In the genomic region with DNA sequence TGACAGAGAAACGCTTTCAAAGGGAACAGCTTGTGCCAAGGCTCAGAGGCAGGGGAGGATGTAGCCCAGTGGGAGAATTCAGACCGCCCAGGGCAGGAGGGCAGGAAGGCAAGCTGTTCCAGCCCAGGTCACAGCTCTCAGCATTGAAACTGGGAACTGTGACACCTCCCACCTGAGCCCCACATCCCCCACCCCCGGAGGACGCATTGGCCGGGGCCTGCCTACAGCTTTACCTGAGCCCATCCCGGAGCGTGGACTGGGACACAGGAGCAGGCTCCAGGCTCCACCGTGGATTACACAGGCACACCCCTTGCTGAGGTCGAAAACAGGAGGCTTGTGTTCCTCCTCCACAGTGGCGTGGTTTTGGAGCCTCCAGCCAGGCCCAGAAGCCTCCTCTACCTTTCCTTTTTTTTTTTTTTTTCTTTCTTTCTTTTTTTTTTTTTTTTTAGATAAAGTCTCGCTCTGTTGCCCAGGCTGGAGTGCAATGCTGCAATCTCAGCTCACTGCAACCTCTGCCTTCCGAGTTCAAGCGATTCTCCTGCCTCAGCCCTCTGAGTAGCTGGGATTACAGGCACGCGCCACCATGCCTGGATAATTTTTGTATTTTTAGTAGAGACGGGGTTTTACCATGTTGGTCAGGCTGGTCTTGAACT, we compare ENCODE assay signal across 13 cellular contexts. TPM values are rescaled to one million over a fixed set of nuclear protein-coding genes. Genes with fewer than 3 reads are reported as not detected.
DNase-seq lines count a peak whose midpoint lies in the region; ATAC-seq, FAIRE-seq and TF ChIP-seq lines count a peak whose summit lies in the region.
"Not testable (repeated sequence)": the region's sequence is repeated elsewhere in the genome, so short reads cannot be mapped to it uniquely, and the experiment has no call there.
"Had no signal": no experiment of that assay in that cellular context is flagged by ENCODE, and none has a peak within 500 bp of the region (broad histone marks: within the 10 kb centered on the region; RNA-seq: fewer than 3 reads in every experiment).

No MANE protein-coding gene starts in this region.

- H3K36me3 ChIP-seq in neuronal stem cell (replicated peaks in 1 of 2; ENCODE audit: control insufficient read depth in 2 of 2, insufficient read depth in 2 of 2, low read length in 2 of 2); stomach: not testable (repeated sequence)

- H2BK12ac ChIP-seq in neuronal stem cell (ENCODE audit: low read length) = not testable (repeated sequence)

- not testable (repeated sequence) for H2AK5ac ChIP-seq in neuronal stem cell (ENCODE audit: low read depth, low read length)

- not testable (repeated sequence) for TF ChIP-seq CTCF in A549 (IDR thresholded peaks at IDR 0.05); GM13977 (IDR thresholded peaks at IDR 0.05; ENCODE audit: extremely low read depth, insufficient read depth, missing control alignments); stomach (IDR thresholded peaks at IDR 0.05)

- not testable (repeated sequence) for H2BK5ac ChIP-seq in neuronal stem cell (ENCODE audit: low read length)

- H3K23ac ChIP-seq in neuronal stem cell (ENCODE audit: low read depth, low read length, poor library complexity) = not testable (repeated sequence)

- H3K14ac ChIP-seq in neuronal stem cell (ENCODE audit: low read length) = not testable (repeated sequence)

- peak; percentile 63 to 66; a peak in 4 of 6 replicates for ATAC-seq in A549
- ATAC-seq in right cardiac atrium = peak; percentile 16 to 48

- not testable (repeated sequence) for H4K91ac ChIP-seq in neuronal stem cell (ENCODE audit: low read depth, low read length, poor library complexity)

- intact Hi-C loops in right cardiac atrium (cut with DNase I); stomach (cut with DNase I; ENCODE audit: low total_unique reads): not testable (repeated sequence)

- not testable (repeated sequence) for H3K9ac ChIP-seq in neuronal stem cell (ENCODE audit: low read depth, low read length, poor library complexity)

- H3K4me2 ChIP-seq in A549; neuronal stem cell (ENCODE audit: insufficient read depth, low read length, poor library complexity, severe bottlenecking): not testable (repeated sequence)

- H3K4me1 ChIP-seq in A549; right cardiac atrium (ENCODE audit: control insufficient read depth, insufficient read depth, low read length); neuronal stem cell (ENCODE audit: control insufficient read depth in 2 of 2, insufficient read depth in 1 of 2, low read depth in 1 of 2, low read length in 2 of 2): not testable (repeated sequence)
- peaks cover 0 to 27% (median 20%) of the 10 kb centered on the region in 4 donors for H3K4me1 ChIP-seq in stomach

- CTCF ChIA-PET in A549 (lab: Yijun Ruan, JAX) = not testable (repeated sequence)

- in situ Hi-C loops in GM13977 (cut with MboI; ENCODE audit: low pct_unique_long_range_greater_than_20kb, low sequenced_read_pairs, unreplicated experiment) = loop anchor here (25.0 kb wide), 1 partner anchor 357 kb away; the partner anchor contains the start of gene CCDC86

- not testable (repeated sequence) for H4K8ac ChIP-seq in neuronal stem cell (ENCODE audit: low read depth, low read length)

- TF ChIP-seq RAD21 in A549 (conservative IDR thresholded peaks at IDR 0.05 in 1 of 2, IDR thresholded peaks at IDR 0.05 in 1 of 2) = not testable (repeated sequence)

- TF ChIP-seq POLR2A in A549 (IDR thresholded peaks at IDR 0.05; ENCODE audit: low read length); stomach (IDR thresholded peaks at IDR 0.05): not testable (repeated sequence)

- H3K4me3 ChIP-seq in A549; right cardiac atrium (ENCODE audit: low read length); neuronal stem cell (ENCODE audit: low read length in 2 of 2): not testable (repeated sequence)
- H3K4me3 ChIP-seq in stomach = peak overlapping the region in 1 of 4 donors; percentile 4

- not testable (repeated sequence) for FAIRE-seq in A549 (lab: Jason Lieb, UNC)

- peak overlapping the region; percentile 66 for H3K4ac ChIP-seq in neuronal stem cell (ENCODE audit: low read length)

- not testable (repeated sequence) for DNase-seq in A549 (ENCODE audit: low read depth in 1 of 2, low spot score in 1 of 2); right cardiac atrium; neuronal stem cell (ENCODE audit: low spot score)
- DNase-seq in GM13977 (ENCODE audit: low spot score) = peak; percentile 0
- peak; percentile 42 for DNase-seq in NCI-H82 (lab: John Stamatoyannopoulos, UW)
- DNase-seq in cerebellar cortex (ENCODE audit: low spot score) = peak; percentile 52
- DNase-seq in mesenteric fat pad (ENCODE audit: low spot score) = peak; percentile 30
- peak; percentile 72 for DNase-seq in stomach

- H3K27ac ChIP-seq in A549; right cardiac atrium (ENCODE audit: low read length); neuronal stem cell (replicated peaks; ENCODE audit: low read length): not testable (repeated sequence)
- peak overlapping the region; percentile 73 to 88 (median 76) for H3K27ac ChIP-seq in stomach

- not testable (repeated sequence) for H3K27me3 ChIP-seq in right cardiac atrium (ENCODE audit: control insufficient read depth, insufficient read depth); neuronal stem cell (ENCODE audit: control insufficient read depth in 3 of 3, insufficient read depth in 3 of 3, low read depth in 1 of 3, low read length in 3 of 3); stomach

- not testable (repeated sequence) for H3K18ac ChIP-seq in neuronal stem cell (ENCODE audit: low read length)

- H2BK15ac ChIP-seq in neuronal stem cell (ENCODE audit: low read length) = peak overlapping the region; percentile 35

- 67% methylated on average over 16 of the region's 16 CpGs for WGBS in A549 (ENCODE audit: missing lambda C conversion rate)
- WGBS in right cardiac atrium = 66% methylated on average over 16 of the region's 16 CpGs
- no CpG with 5 or more reads among the region's 16 CpGs for WGBS in neuronal stem cell (ENCODE audit: extremely low coverage in 2 of 2, insufficient read length in 2 of 2, insufficient replicate concordance in 1 of 2), 2 donors
- WGBS in stomach, 5 donors = 29 to 57% (median 37%) methylated on average over 15 to 16 of the region's 16 CpGs

- H2AFZ ChIP-seq in neuronal stem cell (ENCODE audit: low read length) = peak overlapping the region; percentile 17

- not testable (repeated sequence) for H3K9me3 ChIP-seq in A549; right cardiac atrium (ENCODE audit: control insufficient read depth, low read length); neuronal stem cell (replicated peaks in 1 of 2; ENCODE audit: control insufficient read depth in 2 of 2, insufficient read depth in 1 of 2, low read depth in 1 of 2, low read length in 2 of 2); stomach

- not testable (repeated sequence) for H3K79me1 ChIP-seq in neuronal stem cell (ENCODE audit: low read depth, low read length)

- not testable (repeated sequence) for H2BK120ac ChIP-seq in neuronal stem cell (ENCODE audit: low read depth, low read length)

- not testable (repeated sequence) for TF ChIP-seq EP300 in A549 (IDR thresholded peaks at IDR 0.05); stomach (IDR thresholded peaks at IDR 0.05)

- POLR2A ChIA-PET in A549 (lab: Yijun Ruan, JAX) = not testable (repeated sequence)

RNA-seq across cellular contexts. Expression of gene PGA3, which starts 9.1 kb away (rescaled TPM):
- polyA plus RNA-seq in A549 (2011; rRNA removed) (not detected in 2 replicates), A549 (2017; fragmentation: RNase III; extraction: RNeasy Plus Mini Kit Qiagen cat#74134 plus additional on column Dnase treatment) (not detected in 3 replicates), right cardiac atrium (1.7 TPM), stomach (over 10,000 TPM; 23,067 to 73,485 (median 39,030) TPM)
- polyA plus RNA-seq in A549 (2012; cell fraction: cytosol; rRNA removed) = not detected in 2 replicates
- polyA plus RNA-seq in A549 (2012; cell fraction: nucleus; rRNA removed) = not detected in 2 replicates
- polyA minus RNA-seq in A549 (2011; rRNA and poly(A)+ RNA removed) = not detected in 2 replicates
- total RNA-seq in right cardiac atrium (1 to 10 TPM in 3 of 4 donors, under 1 TPM in 1; 0.59 to 2.5 (median 1.6) TPM), mesenteric fat pad (47.2 TPM), stomach (over 10,000 TPM in 2 of 5 donors, 1,000 to 10,000 TPM in 1, 100 to 1,000 TPM in 2; 367 to 55,790 (median 1,114) TPM)
- 0.14 TPM for polyA plus RNA-seq in neuronal stem cell (2013, experiment 1 of 2)
- polyA plus RNA-seq in neuronal stem cell (2013, experiment 2 of 2) = 0.14 TPM
- total RNA-seq: Caco-2; CD8-positive, alpha-beta memory T cell; Daoy; HT1080 had no signal
- polyA plus RNA-seq: CD8-positive, alpha-beta memory T cell had no signal

RNA-seq across cellular contexts. Expression of gene PGA4, which starts 27.9 kb away (rescaled TPM):
- not detected in 2 replicates for polyA plus RNA-seq in A549 (2011; rRNA removed)
- polyA plus RNA-seq in A549 (2012; cell fraction: cytosol; rRNA removed) = not detected in 2 replicates
- not detected in 2 replicates for polyA plus RNA-seq in A549 (2012; cell fraction: nucleus; rRNA removed)
- not detected in 3 replicates for polyA plus RNA-seq in A549 (2017; fragmentation: RNase III; extraction: RNeasy Plus Mini Kit Qiagen cat#74134 plus additional on column Dnase treatment)
- not detected in 2 replicates for polyA minus RNA-seq in A549 (2011; rRNA and poly(A)+ RNA removed)
- 1 to 10 TPM in 2 of 4 donors, under 1 TPM in 2; 0.71 to 7.4 (median 2.8) TPM for total RNA-seq in right cardiac atrium
- polyA plus RNA-seq in right cardiac atrium = 4.1 TPM
- total RNA-seq in mesenteric fat pad = 20.6 TPM
- 0.08 TPM for polyA plus RNA-seq in neuronal stem cell (2013, experiment 1 of 2)
- polyA plus RNA-seq in neuronal stem cell (2013, experiment 2 of 2) = 0.06 TPM
- over 10,000 TPM in 2 of 5 donors, 1,000 to 10,000 TPM in 1, 100 to 1,000 TPM in 2; 386 to 107,207 (median 2,421) TPM for total RNA-seq in stomach
- over 10,000 TPM; 17,534 to 25,788 (median 19,705) TPM for polyA plus RNA-seq in stomach
- total RNA-seq: Caco-2; CD8-positive, alpha-beta memory T cell; Daoy; HFFc6; HT1080 had no signal
- polyA plus RNA-seq: CD8-positive, alpha-beta memory T cell had no signal

RNA-seq across cellular contexts. Expression of gene VPS37C, which starts 33.0 kb away (rescaled TPM):
- polyA plus RNA-seq in A549 (2011; rRNA removed) (9.3 and 11.3 TPM in 2 replicates), A549 (2017; fragmentation: RNase III; extraction: RNeasy Plus Mini Kit Qiagen cat#74134 plus additional on column Dnase treatment) (8.9 to 10.9 TPM (median 9.9 TPM) in 3 replicates), right cardiac atrium (14.6 TPM), stomach (10 to 100 TPM; 13.8 to 28.4 (median 26.9) TPM)
- 9.5 and 12.9 TPM in 2 replicates for polyA plus RNA-seq in A549 (2012; cell fraction: cytosol; rRNA removed)
- polyA plus RNA-seq in A549 (2012; cell fraction: nucleus; rRNA removed) = 22.1 and 23.6 TPM in 2 replicates
- polyA minus RNA-seq in A549 (2011; rRNA and poly(A)+ RNA removed) = 8.0 and 9.2 TPM in 2 replicates
- total RNA-seq in right cardiac atrium (10 to 100 TPM; 17.6 to 25.4 (median 19.6) TPM), mesenteric fat pad (21.5 TPM), stomach (10 to 100 TPM in 4 of 5 donors, 1 to 10 TPM in 1; 6.4 to 53.6 (median 37.1) TPM)
- 13.9 TPM for polyA plus RNA-seq in neuronal stem cell (2013, experiment 1 of 2)
- polyA plus RNA-seq in neuronal stem cell (2013, experiment 2 of 2) = 14.1 TPM

RNA-seq across cellular contexts. Expression of gene PGA5, which starts 46.7 kb away (rescaled TPM):
- polyA plus RNA-seq in A549 (2011; rRNA removed) (not detected in 2 replicates), A549 (2017; fragmentation: RNase III; extraction: RNeasy Plus Mini Kit Qiagen cat#74134 plus additional on column Dnase treatment) (not detected in 3 replicates), right cardiac atrium (3.6 TPM), stomach (1,000 to 10,000 TPM; 1,014 to 6,178 (median 3,688) TPM)
- polyA plus RNA-seq in A549 (2012; cell fraction: cytosol; rRNA removed) = not detected in 2 replicates
- not detected in 2 replicates for polyA plus RNA-seq in A549 (2012; cell fraction: nucleus; rRNA removed)
- not detected in 2 replicates for polyA minus RNA-seq in A549 (2011; rRNA and poly(A)+ RNA removed)
- total RNA-seq in right cardiac atrium (1 to 10 TPM in 2 of 4 donors, under 1 TPM in 2; 0.54 to 3.4 (median 0.81) TPM), mesenteric fat pad (2.6 TPM), stomach (1,000 to 10,000 TPM in 2 of 5 donors, 100 to 1,000 TPM in 1, 10 to 100 TPM in 1, 1 to 10 TPM in 1; 5.9 to 5,713 (median 190) TPM)
- 0.61 TPM for polyA plus RNA-seq in neuronal stem cell (2013, experiment 1 of 2)
- 0.55 TPM for polyA plus RNA-seq in neuronal stem cell (2013, experiment 2 of 2)
- total RNA-seq: Caco-2; CD8-positive, alpha-beta memory T cell; Daoy; HFFc6; HT1080 had no signal
- polyA plus RNA-seq: CD8-positive, alpha-beta memory T cell had no signal

Comparison
In these comparisons a context has a peak if more than half of its experiments do, and no peak if none do; other contexts are left out.
1. RNA of gene PGA3, which starts 9.1 kb away (total RNA-seq): 367 to 55,790 TPM in stomach and 47.2 TPM in mesenteric fat pad (single experiment); 0.59 to 2.5 TPM in right cardiac atrium; every median in the first group is over 10 times any median in the second.
2. RNA of gene PGA4, which starts 27.9 kb away (total RNA-seq): 386 to 107,207 TPM in stomach; 20.6 TPM in mesenteric fat pad (single experiment) and 0.71 to 7.4 TPM in right cardiac atrium; every median in the first group is over 10 times any median in the second.